ENCODE assay signal across 25 cellular contexts in the genomic region with DNA sequence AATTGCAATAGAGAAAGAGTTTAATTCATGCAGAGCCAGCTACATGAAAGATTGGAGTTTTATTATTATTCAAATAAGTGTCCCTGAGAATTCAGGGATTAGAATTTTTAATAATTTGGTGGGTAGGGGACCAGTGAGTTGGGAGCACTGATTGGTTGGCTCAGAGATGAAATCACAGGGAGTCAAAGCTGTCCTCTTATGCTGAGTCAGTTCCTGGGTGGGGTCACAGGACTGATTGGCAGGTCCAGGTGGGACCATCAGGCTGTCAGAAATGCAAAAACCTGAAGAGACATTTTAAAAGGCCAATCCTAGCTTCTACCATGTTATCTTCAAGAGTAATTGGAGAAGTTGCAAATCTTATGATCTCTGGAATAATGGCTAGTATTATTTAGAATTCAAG. TPM values are rescaled to one million over a fixed set of nuclear protein-coding genes. Genes with fewer than 3 reads are reported as not detected.
A peak's percentile ranks its signal among the peaks of the same experiment; 100 is the strongest.
DNase-seq lines count a peak whose midpoint lies in the region; ATAC-seq, FAIRE-seq and TF ChIP-seq lines count a peak whose summit lies in the region.
"Had no signal": no experiment of that assay in that cellular context is flagged by ENCODE, and none has a peak within 500 bp of the region (broad histone marks: within the 10 kb centered on the region; RNA-seq: fewer than 3 reads in every experiment).

No MANE protein-coding gene starts in this region.

- no peaks in the 10 kb centered on the region for H3K9me1 ChIP-seq in K562 (ENCODE audit: control insufficient read depth, insufficient read depth, low read length)

- CTCF ChIA-PET in activated CD4-positive, alpha-beta T cell treated with anti-CD3 and anti-CD28 coated beads for 36 hours (lab: Charles Lee), result no interaction called here
- CTCF ChIA-PET in K562 (lab: Yijun Ruan, JAX; ENCODE audit: low intra/inter-chr PET ratio), result no interaction called here
- CTCF ChIA-PET in naive thymus-derived CD4-positive, alpha-beta T cell (lab: Charles Lee), result no interaction called here

- H3K36me3 ChIP-seq in K562 (ENCODE audit: control insufficient read depth, insufficient read depth, low read length), result no peaks in the 10 kb centered on the region
- H3K36me3 ChIP-seq in naive thymus-derived CD4-positive, alpha-beta T cell (ENCODE audit: control insufficient read depth in 2 of 3, insufficient read depth in 3 of 3, low read length in 3 of 3), result no peaks in the 10 kb centered on the region

- ATAC-seq in activated CD4-positive, alpha-beta T cell treated with anti-CD3 and anti-CD28 coated beads for 36 hours, result no peak
- peak; percentile 52; the same call in 1 of the 3 replicates for ATAC-seq in K562
- no peak for ATAC-seq in naive thymus-derived CD4-positive, alpha-beta T cell

- intact Hi-C loops in activated CD4-positive, alpha-beta T cell treated with anti-CD3 and anti-CD28 coated beads for 36 hours (cut with DNase I, micrococcal nuclease), result no loop called here
- intact Hi-C loops in K562 (cut with micrococcal nuclease), result no loop called here
- intact Hi-C loops in naive thymus-derived CD4-positive, alpha-beta T cell (cut with micrococcal nuclease), result no loop called here

- no peak for TF ChIP-seq CTCF in K562 (IDR thresholded peaks at IDR 0.05 in 2 of 3, conservative IDR thresholded peaks at IDR 0.05 in 1 of 3; ENCODE audit: insufficient read depth in 2 of 3, low read depth in 1 of 3, low read length in 3 of 3)

- no peaks in the 10 kb centered on the region for H3K27me3 Mint-ChIP-seq in activated CD4-positive, alpha-beta T cell treated with anti-CD3 and anti-CD28 coated beads for 36 hours
- no peaks in the 10 kb centered on the region for H3K27me3 Mint-ChIP-seq in naive thymus-derived CD4-positive, alpha-beta T cell

- no peak overlapping the region for H3K9ac ChIP-seq in K562 (ENCODE audit: insufficient read depth in 1 of 2, low read depth in 2 of 2, low read length in 2 of 2)
- H3K9ac ChIP-seq: GM23248 had no signal

- no peaks in the 10 kb centered on the region for H3K36me3 Mint-ChIP-seq in activated CD4-positive, alpha-beta T cell treated with anti-CD3 and anti-CD28 coated beads for 36 hours (ENCODE audit: low read depth)
- peaks cover 0 to 6% (median 0%) of the 10 kb centered on the region in 5 donors for H3K36me3 Mint-ChIP-seq in naive thymus-derived CD4-positive, alpha-beta T cell
- H3K36me3 Mint-ChIP-seq: CD14-positive monocyte had no signal

- H3K79me2 ChIP-seq in K562 (ENCODE audit: control insufficient read depth, insufficient read depth, low read length), result no peaks in the 10 kb centered on the region

- H3K27me3 ChIP-seq in K562 (ENCODE audit: control insufficient read depth in 2 of 2, insufficient read depth in 2 of 2, low read length in 2 of 2), result peaks cover 4 to 21% of the 10 kb centered on the region in 2 experiments; a peak in 3 of 5 replicates
- H3K27me3 ChIP-seq in naive thymus-derived CD4-positive, alpha-beta T cell (ENCODE audit: control insufficient read depth in 2 of 2, insufficient read depth in 2 of 2, low read length in 2 of 2), result no peaks in the 10 kb centered on the region

- BruUV-seq in K562 (replicated peaks; lab: Mats Ljungman, UMichigan), result no TSS peak

- peak; percentile 10 for DNase-seq in activated CD4-positive, alpha-beta T cell treated with anti-CD3 and anti-CD28 coated beads for 36 hours
- no peak for DNase-seq in activated CD4-positive, alpha-beta T cell treated with anti-CD3 and anti-CD28 coated beads, Interleukin-2, amount 50 U/mL, for 4 hours
- peak; percentile 9 for DNase-seq in NAMALWA (ENCODE audit: low spot score)
- peak in 1 of 4 experiments; percentile 23 for DNase-seq in K562 (ENCODE audit: extremely low read depth in 1 of 4, low spot score in 3 of 4)
- no peak for DNase-seq in naive thymus-derived CD4-positive, alpha-beta T cell
- no peak for DNase-seq in NOMO-1 (lab: John Stamatoyannopoulos, UW; ENCODE audit: unreplicated experiment in 2 of 2)
- DNase-seq in frontal cortex (ENCODE audit: low spot score in 2 of 2), result no peak
- DNase-seq: 8988T, DMS79, GM23248, HCEC 1CT, KG1, MV-4-11, NCI-H1694, NCI-H2081, NCI-H2171, NCI-H345, NCI-H774, PC-9, RPMI8226, SHP77, SW 1271 had no signal

- TF ChIP-seq EP300 in K562 (IDR thresholded peaks at IDR 0.05; ENCODE audit: low read length), result no peak

- no peaks in the 10 kb centered on the region for H3K9me3 ChIP-seq in K562 (replicated peaks; ENCODE audit: control insufficient read depth, insufficient read depth, low read depth, low read length)
- no peaks in the 10 kb centered on the region for H3K9me3 ChIP-seq in naive thymus-derived CD4-positive, alpha-beta T cell (ENCODE audit: control insufficient read depth in 2 of 3, low read length in 3 of 3)

- H3K4me2 ChIP-seq in K562 (ENCODE audit: insufficient read depth, low read length), result no peak overlapping the region
- H3K4me2 ChIP-seq: PC-9 had no signal

- H3K4me3 ChIP-seq in K562, result no peak overlapping the region
- H3K4me3 ChIP-seq in naive thymus-derived CD4-positive, alpha-beta T cell (ENCODE audit: low read length), result no peak overlapping the region
- H3K4me3 ChIP-seq: GM23248, PC-9, SK-N-MC had no signal

- TF ChIP-seq POLR2A in K562 (conservative IDR thresholded peaks at IDR 0.05), result no peak

- TF ChIP-seq RAD21 in K562 (CRISPR knock-in tag; conservative IDR thresholded peaks at IDR 0.05 in 1 of 2, IDR thresholded peaks at IDR 0.05 in 1 of 2), result no peak

- no peak for FAIRE-seq in K562 (lab: Jason Lieb, UNC)
- no peak for FAIRE-seq in frontal cortex (lab: Jason Lieb, UNC)
- FAIRE-seq: GM12891 had no signal

- H4K20me1 ChIP-seq in K562 (replicated peaks; ENCODE audit: control insufficient read depth, insufficient read depth, low read length), result no peaks in the 10 kb centered on the region

- H3K4me3 Mint-ChIP-seq in activated CD4-positive, alpha-beta T cell treated with anti-CD3 and anti-CD28 coated beads for 36 hours, result no peak overlapping the region
- H3K4me3 Mint-ChIP-seq in naive thymus-derived CD4-positive, alpha-beta T cell, result no peak overlapping the region
- H3K4me3 Mint-ChIP-seq: CD14-positive monocyte had no signal

- in situ Hi-C loops in K562 (cut with MboI), result no loop called here

- no peak overlapping the region for H3K27ac Mint-ChIP-seq in activated CD4-positive, alpha-beta T cell treated with anti-CD3 and anti-CD28 coated beads for 36 hours
- no peak overlapping the region for H3K27ac Mint-ChIP-seq in naive thymus-derived CD4-positive, alpha-beta T cell
- H3K27ac Mint-ChIP-seq: CD14-positive monocyte had no signal

- POLR2A ChIA-PET in activated CD4-positive, alpha-beta T cell treated with anti-CD3 and anti-CD28 coated beads for 36 hours (lab: Charles Lee), result no interaction called here
- POLR2A ChIA-PET in K562 (lab: Yijun Ruan, JAX), result interaction anchor here (0.8 kb wide), 1 partner anchor 10 kb away, joined by 3 read pairs; no protein-coding TSS in a partner anchor
- POLR2A ChIA-PET in naive thymus-derived CD4-positive, alpha-beta T cell (lab: Charles Lee), result no interaction called here

- no peak overlapping the region for H2AFZ ChIP-seq in K562 (ENCODE audit: low read depth, low read length)
- H2AFZ ChIP-seq: GM23248, PC-9 had no signal

- no peaks in the 10 kb centered on the region for H3K9me3 Mint-ChIP-seq in activated CD4-positive, alpha-beta T cell treated with anti-CD3 and anti-CD28 coated beads for 36 hours (ENCODE audit: low read depth)
- H3K9me3 Mint-ChIP-seq in naive thymus-derived CD4-positive, alpha-beta T cell, result peaks cover 0 to 12% (median 0%) of the 10 kb centered on the region in 11 donors

- no peaks in the 10 kb centered on the region for H3K4me1 ChIP-seq in K562 (replicated peaks in 1 of 2; ENCODE audit: control insufficient read depth in 2 of 2, insufficient read depth in 2 of 2, low read length in 2 of 2)
- no peaks in the 10 kb centered on the region for H3K4me1 ChIP-seq in naive thymus-derived CD4-positive, alpha-beta T cell (ENCODE audit: control insufficient read depth in 2 of 2, insufficient read depth in 2 of 2, low read length in 2 of 2)

- H3K27ac ChIP-seq in K562 (ENCODE audit: extremely low read depth, low read depth, low read length), result no peak overlapping the region
- H3K27ac ChIP-seq in naive thymus-derived CD4-positive, alpha-beta T cell (ENCODE audit: low read depth, low read length), result no peak overlapping the region
- H3K27ac ChIP-seq: GM23248, PC-9, SK-N-MC had no signal

- H3K4me1 Mint-ChIP-seq in activated CD4-positive, alpha-beta T cell treated with anti-CD3 and anti-CD28 coated beads for 36 hours, result no peaks in the 10 kb centered on the region
- H3K4me1 Mint-ChIP-seq in naive thymus-derived CD4-positive, alpha-beta T cell, result no peaks in the 10 kb centered on the region

TF ChIP-seq in K562, 482 proteins besides CTCF, POLR2A, EP300 and RAD21 (continues in another document):
- TF ChIP-seq RFX5 (IDR thresholded peaks at IDR 0.05; ENCODE audit: low read depth, low read length), result no peak

RNA-seq across cellular contexts. Expression of gene KAT6B, which starts 56.0 kb away (rescaled TPM):
- 10 to 100 TPM; 20.0 to 20.9 TPM for total RNA-seq in activated CD4-positive, alpha-beta T cell treated with anti-CD3 and anti-CD28 coated beads for 36 hours
- 43.8 and 89.7 TPM in 2 replicates for total RNA-seq in K562 (2011; cell fraction: chromatin; rRNA removed; ENCODE audit: low replicate concordance)
- total RNA-seq in K562 (2011; cell fraction: nucleolus; rRNA removed), result 22.2 and 24.9 TPM in 2 replicates
- total RNA-seq in K562 (2011; cell fraction: nucleoplasm; rRNA removed), result 40.7 and 66.0 TPM in 2 replicates
- 6.8 and 8.0 TPM in 2 replicates for total RNA-seq in K562 (2014; rRNA removed)
- 8.2 and 9.3 TPM in 2 replicates for total RNA-seq in K562 (2014; rRNA removed; fragmentation: Illumina TruSeq; extraction: Trizol)
- total RNA-seq in K562 (2015; rRNA removed; fragmentation: Illumina TruSeq; extraction: Trizol), result 7.1 and 7.6 TPM in 2 replicates
- 9.0 and 10.2 TPM in 2 replicates for total RNA-seq in K562 (2021)
- 2.6 and 2.7 TPM in 2 replicates for polyA plus RNA-seq in K562 (2011; rRNA removed)
- 2.3 and 2.4 TPM in 2 replicates for polyA plus RNA-seq in K562 (2011; cell fraction: cytosol; rRNA removed)
- polyA plus RNA-seq in K562 (2011; cell fraction: nucleus; rRNA removed), result 6.2 and 7.4 TPM in 2 replicates
- polyA plus RNA-seq in K562 (2012), result 4.2 and 4.4 TPM in 2 replicates
- polyA plus RNA-seq in K562 (2014; fragmentation: Illumina TruSeq; extraction: Trizol), result 7.7 and 9.2 TPM in 2 replicates
- 1 to 10 TPM; 1.4 to 2.4 TPM for polyA plus RNA-seq in K562 (2014; fragmentation: Nextera tagmentation; extraction: Ambion mirVana)
- polyA plus RNA-seq in K562 (2014; rRNA removed), result 4.5 and 4.8 TPM in 2 replicates
- polyA minus RNA-seq in K562 (2011; rRNA and poly(A)+ RNA removed), result 13.2 and 17.8 TPM in 2 replicates
- polyA minus RNA-seq in K562 (2011; cell fraction: cytosol; rRNA and poly(A)+ RNA removed), result 4.6 and 4.7 TPM in 2 replicates
- polyA minus RNA-seq in K562 (2011; cell fraction: nucleus; rRNA and poly(A)+ RNA removed), result 17.1 and 28.2 TPM in 2 replicates
- 10 to 100 TPM; 33.2 to 80.5 (median 68.5) TPM for total RNA-seq in naive thymus-derived CD4-positive, alpha-beta T cell
- 10 to 100 TPM; 33.7 to 35.0 TPM for polyA plus RNA-seq in naive thymus-derived CD4-positive, alpha-beta T cell
- total RNA-seq in frontal cortex, result 189 TPM

Comparison
In these comparisons a context has a peak if more than half of its experiments do, and no peak if none do; other contexts are left out.
1. DNase-seq: peak in activated CD4-positive, alpha-beta T cell treated with anti-CD3 and anti-CD28 coated beads for 36 hours (single experiment) and NAMALWA (single experiment); none in activated CD4-positive, alpha-beta T cell treated with anti-CD3 and anti-CD28 coated beads, Interleukin-2, amount 50 U/mL, for 4 hours (0 of 2), naive thymus-derived CD4-positive, alpha-beta T cell (0 of 9), NOMO-1 (0 of 2) and frontal cortex (0 of 2).